ENCODE assay signal across 16 cellular contexts in the genomic region with DNA sequence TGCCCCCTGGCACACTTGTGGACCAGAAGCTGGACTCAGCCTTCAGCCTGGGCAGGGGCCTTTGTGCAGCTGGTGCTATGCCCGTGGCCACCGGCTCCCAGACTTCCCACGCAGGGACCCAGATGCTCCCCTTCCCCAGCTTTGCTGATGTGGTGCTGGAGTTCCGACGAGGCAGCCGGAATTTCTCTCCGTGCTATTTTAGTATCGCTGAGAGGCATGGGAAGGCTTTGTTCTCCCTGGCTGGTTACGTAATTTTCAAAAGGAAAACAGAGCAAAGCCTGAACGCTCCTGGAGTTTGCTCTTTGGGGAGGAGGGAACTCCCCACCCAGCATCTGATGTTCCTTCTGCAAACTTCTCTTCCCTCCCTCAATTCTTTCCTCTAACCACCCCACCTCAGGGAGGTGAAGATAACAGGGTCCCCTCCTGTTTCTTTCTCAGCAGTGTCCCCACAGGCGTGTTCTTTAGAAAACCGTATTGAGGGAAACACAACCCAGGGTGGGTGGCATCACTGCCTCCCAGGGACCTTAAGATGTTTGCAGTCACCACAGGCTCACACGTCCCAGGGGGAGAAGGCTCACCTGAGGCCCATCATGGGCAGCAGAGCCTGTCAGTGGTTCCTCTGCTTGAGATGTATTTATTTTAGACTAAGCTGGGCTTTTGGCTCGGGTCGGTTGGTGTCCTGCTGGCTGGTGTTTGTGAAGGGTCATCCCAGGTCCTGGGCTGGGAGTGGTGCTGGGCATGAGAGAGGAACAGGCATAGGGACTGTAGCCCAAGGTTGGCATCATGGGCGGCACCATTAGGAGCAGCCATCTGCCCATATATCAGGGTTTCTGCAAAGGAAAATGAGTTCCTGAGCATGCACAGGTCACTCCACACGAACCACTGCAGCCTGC.
DNase-seq lines count a peak whose midpoint lies in the region; ATAC-seq and TF ChIP-seq lines count a peak whose summit lies in the region.
"Had no signal": no experiment of that assay in that cellular context is flagged by ENCODE, and none has a peak within 500 bp of the region (broad histone marks: within the 10 kb centered on the region; RNA-seq: fewer than 3 reads in every experiment).

No MANE protein-coding gene starts in this region.

- peaks cover under 1% of the 10 kb centered on the region for H3K36me3 Mint-ChIP-seq in progenitor cell of endocrine pancreas (ENCODE audit: insufficient read depth)

- no peaks in the 10 kb centered on the region for H3K9me3 Mint-ChIP-seq in progenitor cell of endocrine pancreas (ENCODE audit: low read depth)
- H3K9me3 Mint-ChIP-seq: activated CD8-positive, alpha-beta T cell treated with anti-CD3 and anti-CD28 coated beads for 36 hours; activated T-helper 2 cell treated with anti-CD3 and anti-CD28 coated beads, Interferon-gamma antibody, Interleukin-2, Interleukin-4, amounts not matched to agents 10 μg/mL and 5 μg/mL and 100 μg/mL, durations not matched to agents 14 hours and 24 hours and 36 hours; neural crest cell had no signal

- no peak overlapping the region for H3K4me3 Mint-ChIP-seq in progenitor cell of endocrine pancreas (ENCODE audit: low read depth)
- H3K4me3 Mint-ChIP-seq: activated CD8-positive, alpha-beta T cell treated with anti-CD3 and anti-CD28 coated beads for 36 hours; neural crest cell had no signal

- TF ChIP-seq CTCF in coronary artery (IDR thresholded peaks at IDR 0.05) (no peak), progenitor cell of endocrine pancreas (IDR thresholded peaks at IDR 0.05; ENCODE audit: unreplicated experiment) (no peak), upper lobe of right lung (IDR thresholded peaks at IDR 0.05) (no peak)

- intact Hi-C loops in upper lobe of right lung (cut with DNase I) = no loop called here

- H3K27ac ChIP-seq in coronary artery (peak overlapping the region; percentile 83 to 88), layer of hippocampus (ENCODE audit: low read depth, low read length) (peak overlapping the region; percentile 53), upper lobe of right lung (no peak overlapping the region)
- H3K27ac ChIP-seq: SJCRH30 had no signal

- no peaks in the 10 kb centered on the region for H3K9me3 ChIP-seq in upper lobe of right lung
- H3K9me3 ChIP-seq: SJCRH30 had no signal

- peaks cover 11% of the 10 kb centered on the region for H3K4me1 Mint-ChIP-seq in progenitor cell of endocrine pancreas (ENCODE audit: low read depth)

- H3K4me1 ChIP-seq in upper lobe of right lung = no peaks in the 10 kb centered on the region

- no peak for DNase-seq in coronary artery (ENCODE audit: low spot score)
- no peak for DNase-seq in progenitor cell of endocrine pancreas (ENCODE audit: low spot score, unreplicated experiment)
- no peak for DNase-seq in upper lobe of right lung
- no peak for DNase-seq in HK-2 (ENCODE audit: unreplicated experiment)
- DNase-seq: activated CD8-positive, alpha-beta T cell treated with anti-CD3 and anti-CD28 coated beads for 36 hours; KBM-7; kidney; NCI-H1436 treated with DMSO at 0.1 percent for 48 hours; NCI-H774; SJCRH30; stimulated activated CD4-positive, alpha-beta T cell treated with anti-CD3 and anti-CD28 coated beads, Interleukin-4, amount 100 ng/mL, for 1 hour had no signal

- H3K27ac Mint-ChIP-seq in progenitor cell of endocrine pancreas = peak overlapping the region; percentile 40
- H3K27ac Mint-ChIP-seq: activated CD8-positive, alpha-beta T cell treated with anti-CD3 and anti-CD28 coated beads for 36 hours; activated T-helper 2 cell treated with anti-CD3 and anti-CD28 coated beads, Interferon-gamma antibody, Interleukin-2, Interleukin-4, amounts not matched to agents 10 μg/mL and 5 μg/mL and 100 μg/mL, durations not matched to agents 14 hours and 24 hours and 36 hours had no signal

- peak; percentile 31 for ATAC-seq in upper lobe of right lung
- ATAC-seq in GM21825 (IDR thresholded peaks at IDR 0.05; ENCODE audit: unreplicated experiment) = no peak
- no peak for ATAC-seq in GM19463 (IDR thresholded peaks at IDR 0.05; ENCODE audit: unreplicated experiment)
- ATAC-seq: activated CD8-positive, alpha-beta T cell treated with anti-CD3 and anti-CD28 coated beads for 36 hours had no signal

- H3K4me3 ChIP-seq in coronary artery = peak overlapping the region; percentile 44
- H3K4me3 ChIP-seq in upper lobe of right lung = no peak overlapping the region
- H3K4me3 ChIP-seq: SJCRH30 had no signal

- no peaks in the 10 kb centered on the region for H3K27me3 Mint-ChIP-seq in progenitor cell of endocrine pancreas
- H3K27me3 Mint-ChIP-seq: activated CD8-positive, alpha-beta T cell treated with anti-CD3 and anti-CD28 coated beads for 36 hours had no signal

- H3K27me3 ChIP-seq in layer of hippocampus (ENCODE audit: control insufficient read depth, insufficient read depth, low read length) (no peaks in the 10 kb centered on the region), upper lobe of right lung (no peaks in the 10 kb centered on the region)
- H3K27me3 ChIP-seq: SJCRH30 had no signal

- no peaks in the 10 kb centered on the region for H3K36me3 ChIP-seq in upper lobe of right lung
- H3K36me3 ChIP-seq: SJCRH30 had no signal
